Comparison of ENCODE assay signal across 39 cellular contexts in genomic region chr2:99240431-99240830, GRCh38. TPM values are rescaled to one million over a fixed set of nuclear protein-coding genes. Genes with fewer than 3 reads are reported as not detected.
"Had no signal": no experiment of that assay in that cellular context is flagged by ENCODE, and none has a peak within 500 bp of the region (broad histone marks: within the 10 kb centered on the region; RNA-seq: fewer than 3 reads in every experiment).

No MANE protein-coding gene starts in this region.

- H3K4me3 ChIP-seq: adrenal gland, body of pancreas, breast epithelium had no signal

- H3K4me1 ChIP-seq: adrenal gland, body of pancreas, breast epithelium had no signal

- H3K9me3 Mint-ChIP-seq: activated CD4-positive, alpha-beta memory T cell treated with anti-CD3 and anti-CD28 coated beads for 36 hours; activated CD4-positive, alpha-beta T cell treated with anti-CD3 and anti-CD28 coated beads, Interleukin-2, amount 10 ng/mL, durations not matched to agents 24 days and 14 days; activated CD8-positive, alpha-beta T cell treated with anti-CD3 and anti-CD28 coated beads for 36 hours; activated naive CD4-positive, alpha-beta T cell treated with anti-CD3 and anti-CD28 coated beads for 36 hours; activated naive CD4-positive, alpha-beta T cell treated with anti-CD3 and anti-CD28 coated beads, Interleukin-2, amount 50 U/mL, for 72 hours; activated T-cell treated with anti-CD3 and anti-CD28 coated beads, Interleukin-2, amount 50 U/mL, for 4 hours; activated T-cell treated with anti-CD3 and anti-CD28 coated beads, Interleukin-2, amount 50 U/mL, for 72 hours; activated T-helper 1 cell treated with anti-CD3 and anti-CD28 coated beads, Interleukin-12 subunit alpha, Interleukin-12 subunit beta, Interleukin-2, Interleukin-4 antibody, amounts not matched to agents 30 ng/mL and 10 ng/mL and 1 ng/mL, durations not matched to agents 14 hours and 24 hours and 36 hours; activated T-helper 17 cell treated with anti-CD3 and anti-CD28 coated beads, Interleukin-2, amount 50 U/mL, for 72 hours; T-helper 1 cell treated with Interleukin-12 subunit alpha and Interleukin-12 subunit beta and Interleukin-4 antibody, amounts not matched to agents 30 μg/mL and 1 μg/mL, for 36 hours; T-helper 2 cell treated with Interferon-gamma antibody and Interleukin-4, amounts not matched to agents 5 μg/mL and 100 μg/mL, for 36 hours had no signal

- FAIRE-seq: astrocyte, TTC549 had no signal

- ATAC-seq: activated CD8-positive, alpha-beta T cell treated with anti-CD3 and anti-CD28 coated beads for 36 hours; activated naive CD4-positive, alpha-beta T cell treated with anti-CD3 and anti-CD28 coated beads, Interleukin-2, amount 50 U/mL, for 72 hours; activated T-cell treated with anti-CD3 and anti-CD28 coated beads, Interleukin-2, amount 50 U/mL, for 4 hours; activated T-cell treated with anti-CD3 and anti-CD28 coated beads, Interleukin-2, amount 50 U/mL, for 72 hours; activated T-helper 17 cell treated with anti-CD3 and anti-CD28 coated beads, Interleukin-2, amount 50 U/mL, for 72 hours; body of pancreas had no signal

- H3K27me3 ChIP-seq: adrenal gland, body of pancreas, brain microvascular endothelial cell, breast epithelium had no signal

- H3K27ac ChIP-seq: adrenal gland, body of pancreas, brain microvascular endothelial cell, breast epithelium, VCaP had no signal

- H3K4me1 Mint-ChIP-seq: activated B cell treated with CpG ODN at 0.5 μM for 24 hours; activated CD4-positive, alpha-beta T cell treated with anti-CD3 and anti-CD28 coated beads, Interleukin-2, amount 10 ng/mL, durations not matched to agents 24 days and 14 days; activated naive CD8-positive, alpha-beta T cell treated with anti-CD3 and anti-CD28 coated beads for 36 hours; activated T-helper 17 cell treated with anti-CD3 and anti-CD28 coated beads, Interleukin-2, amount 50 U/mL, for 72 hours had no signal

- H3K27me3 Mint-ChIP-seq: activated B cell treated with CpG ODN at 0.5 μM for 24 hours; activated CD4-positive, alpha-beta memory T cell treated with anti-CD3 and anti-CD28 coated beads for 36 hours; activated CD4-positive, alpha-beta T cell treated with anti-CD3 and anti-CD28 coated beads, Interleukin-2, amount 10 ng/mL, durations not matched to agents 24 days and 14 days; activated CD8-positive, alpha-beta T cell treated with anti-CD3 and anti-CD28 coated beads for 36 hours; activated naive CD8-positive, alpha-beta T cell treated with anti-CD3 and anti-CD28 coated beads for 36 hours; activated T-helper 17 cell treated with anti-CD3 and anti-CD28 coated beads, Interleukin-2, amount 50 U/mL, for 72 hours had no signal

- H3K4me3 Mint-ChIP-seq: activated B cell treated with CpG ODN at 0.5 μM for 24 hours; activated CD4-positive, alpha-beta memory T cell treated with anti-CD3 and anti-CD28 coated beads for 36 hours; activated CD4-positive, alpha-beta T cell treated with anti-CD3 and anti-CD28 coated beads, Interleukin-2, amount 10 ng/mL, durations not matched to agents 24 days and 14 days; activated CD8-positive, alpha-beta T cell treated with anti-CD3 and anti-CD28 coated beads for 36 hours; activated naive CD4-positive, alpha-beta T cell treated with anti-CD3 and anti-CD28 coated beads for 36 hours; activated naive CD8-positive, alpha-beta T cell treated with anti-CD3 and anti-CD28 coated beads for 36 hours; activated T-cell treated with anti-CD3 and anti-CD28 coated beads, Interleukin-2, amount 50 U/mL, for 4 hours; activated T-cell treated with anti-CD3 and anti-CD28 coated beads, Interleukin-2, amount 50 U/mL, for 72 hours; activated T-helper 1 cell treated with anti-CD3 and anti-CD28 coated beads, Interleukin-12 subunit alpha, Interleukin-12 subunit beta, Interleukin-2, Interleukin-4 antibody, amounts not matched to agents 30 ng/mL and 10 ng/mL and 1 ng/mL, durations not matched to agents 14 hours and 24 hours and 36 hours; activated T-helper 17 cell treated with anti-CD3 and anti-CD28 coated beads, Interleukin-2, amount 50 U/mL, for 72 hours; T-helper 1 cell treated with Interleukin-12 subunit alpha and Interleukin-12 subunit beta and Interleukin-4 antibody, amounts not matched to agents 30 μg/mL and 1 μg/mL, for 36 hours; T-helper 2 cell treated with Interferon-gamma antibody and Interleukin-4, amounts not matched to agents 5 μg/mL and 100 μg/mL, for 36 hours had no signal

- H3K36me3 Mint-ChIP-seq: activated naive CD4-positive, alpha-beta T cell treated with anti-CD3 and anti-CD28 coated beads, Interleukin-2, amount 50 U/mL, for 72 hours had no signal

- H3K27ac Mint-ChIP-seq: activated B cell treated with CpG ODN at 0.5 μM for 24 hours; activated CD4-positive, alpha-beta memory T cell treated with anti-CD3 and anti-CD28 coated beads for 36 hours; activated CD4-positive, alpha-beta T cell treated with anti-CD3 and anti-CD28 coated beads, Interleukin-2, amount 10 ng/mL, durations not matched to agents 24 days and 14 days; activated CD8-positive, alpha-beta T cell treated with anti-CD3 and anti-CD28 coated beads for 36 hours; activated naive CD4-positive, alpha-beta T cell treated with anti-CD3 and anti-CD28 coated beads for 36 hours; activated naive CD4-positive, alpha-beta T cell treated with anti-CD3 and anti-CD28 coated beads, Interleukin-2, amount 50 U/mL, for 72 hours; activated naive CD8-positive, alpha-beta T cell treated with anti-CD3 and anti-CD28 coated beads for 36 hours; activated T-cell treated with anti-CD3 and anti-CD28 coated beads, Interleukin-2, amount 50 U/mL, for 72 hours; activated T-helper 1 cell treated with anti-CD3 and anti-CD28 coated beads, Interleukin-12 subunit alpha, Interleukin-12 subunit beta, Interleukin-2, Interleukin-4 antibody, amounts not matched to agents 30 ng/mL and 10 ng/mL and 1 ng/mL, durations not matched to agents 14 hours and 24 hours and 36 hours; activated T-helper 17 cell treated with anti-CD3 and anti-CD28 coated beads, Interleukin-2, amount 50 U/mL, for 72 hours; T-helper 1 cell treated with Interleukin-12 subunit alpha and Interleukin-12 subunit beta and Interleukin-4 antibody, amounts not matched to agents 30 μg/mL and 1 μg/mL, for 36 hours; T-helper 2 cell treated with Interferon-gamma antibody and Interleukin-4, amounts not matched to agents 5 μg/mL and 100 μg/mL, for 36 hours had no signal

- H3K9me3 ChIP-seq: adrenal gland, body of pancreas, breast epithelium had no signal

- H3K36me3 ChIP-seq: adrenal gland, brain microvascular endothelial cell, breast epithelium had no signal

- DNase-seq: activated B cell treated with CpG ODN at 0.5 μM for 24 hours; activated CD4-positive, alpha-beta memory T cell treated with anti-CD3 and anti-CD28 coated beads for 36 hours; activated CD4-positive, alpha-beta T cell treated with anti-CD3 and anti-CD28 coated beads for 4 hours; activated CD4-positive, alpha-beta T cell treated with anti-CD3 and anti-CD28 coated beads, Interleukin-2, amount 10 ng/mL, durations not matched to agents 24 days and 14 days; activated CD4-positive, alpha-beta T cell treated with anti-CD3 and anti-CD28 coated beads, Interleukin-2, amount 50 U/mL, for 1 hour; activated CD4-positive, alpha-beta T cell treated with anti-CD3 and anti-CD28 coated beads, Interleukin-2, amount 50 U/mL, for 4 hours; activated CD4-positive, CD25-positive, alpha-beta regulatory T cell treated with anti-CD3 and anti-CD28 coated beads, Interleukin-2, amount 50 U/mL, for 72 hours; activated CD8-positive, alpha-beta memory T cell treated with anti-CD3 and anti-CD28 coated beads, Interleukin-2, amount 50 U/mL, for 4 hours; activated CD8-positive, alpha-beta T cell treated with anti-CD3 and anti-CD28 coated beads for 36 hours; activated effector memory CD4-positive, alpha-beta T cell treated with anti-CD3 and anti-CD28 coated beads, Interleukin-2, amount 50 U/mL, for 16 hours; activated gamma-delta T cell treated with Interleukin-2 at 50 U/mL for 16 hours; activated naive CD4-positive, alpha-beta T cell; activated naive CD4-positive, alpha-beta T cell treated with anti-CD3 and anti-CD28 coated beads for 36 hours; activated naive CD4-positive, alpha-beta T cell treated with anti-CD3 and anti-CD28 coated beads, Interleukin-2, amount 50 U/mL, for 16 hours; activated naive CD8-positive, alpha-beta T cell treated with anti-CD3 and anti-CD28 coated beads for 36 hours; activated T-cell treated with anti-CD3 and anti-CD28 coated beads for 4 hours; activated T-cell treated with anti-CD3 and anti-CD28 coated beads, Interleukin-2, amount 50 U/mL, for 1 hour; activated T-cell treated with anti-CD3 and anti-CD28 coated beads, Interleukin-2, amount 50 U/mL, for 4 hours; activated T-cell treated with anti-CD3 and anti-CD28 coated beads, Interleukin-2, amount 50 U/mL, for 72 hours; adrenal gland; amniotic stem cell; aorta; body of pancreas; brain microvascular endothelial cell; central memory CD4-positive, alpha-beta T cell; T-helper 2 cell; T-helper 9 cell had no signal

RNA-seq across cellular contexts. Expression of gene LYG2, which starts 15.0 kb away (rescaled TPM):
- total RNA-seq: activated B cell treated with CpG ODN at 0.5 μM for 24 hours; activated CD4-positive, alpha-beta memory T cell treated with anti-CD3 and anti-CD28 coated beads for 36 hours; activated CD4-positive, alpha-beta T cell treated with anti-CD3 and anti-CD28 coated beads, Interleukin-2, amount 10 ng/mL, durations not matched to agents 24 days and 14 days; activated CD8-positive, alpha-beta memory T cell treated with anti-CD3 and anti-CD28 coated beads for 36 hours; activated CD8-positive, alpha-beta T cell treated with anti-CD3 and anti-CD28 coated beads for 36 hours; activated naive CD4-positive, alpha-beta T cell treated with anti-CD3 and anti-CD28 coated beads for 36 hours; activated naive CD4-positive, alpha-beta T cell treated with anti-CD3 and anti-CD28 coated beads, Interleukin-2, amount 50 U/mL, for 72 hours; activated naive CD8-positive, alpha-beta T cell treated with anti-CD3 and anti-CD28 coated beads for 36 hours; activated T-cell treated with anti-CD3 and anti-CD28 coated beads, Interleukin-2, amount 50 U/mL, for 4 hours; activated T-cell treated with anti-CD3 and anti-CD28 coated beads, Interleukin-2, amount 50 U/mL, for 72 hours; activated T-helper 1 cell treated with anti-CD3 and anti-CD28 coated beads, Interleukin-12 subunit alpha, Interleukin-12 subunit beta, Interleukin-2, Interleukin-4 antibody, amounts not matched to agents 30 ng/mL and 10 ng/mL and 1 ng/mL, durations not matched to agents 14 hours and 24 hours and 36 hours; activated T-helper 17 cell treated with anti-CD3 and anti-CD28 coated beads, Interleukin-2, amount 50 U/mL, for 72 hours; adrenal gland; aorta; astrocyte; body of pancreas; breast epithelium; cardiac septum; cerebellum had no signal
- polyA plus RNA-seq: adrenal gland, aorta had no signal
